ENCODE assay signal across 13 cellular contexts in genomic region chr2:219644801-219645480, GRCh38. TPM values are rescaled to one million over a fixed set of nuclear protein-coding genes. Genes with fewer than 3 reads are reported as not detected.
DNase-seq lines count a peak whose midpoint lies in the region; ATAC-seq and TF ChIP-seq lines count a peak whose summit lies in the region.
"Had no signal": no experiment of that assay in that cellular context is flagged by ENCODE, and none has a peak within 500 bp of the region (broad histone marks: within the 10 kb centered on the region; RNA-seq: fewer than 3 reads in every experiment).

No MANE protein-coding gene starts in this region.

- no peaks in the 10 kb centered on the region for H3K79me2 ChIP-seq in trophoblast cell (ENCODE audit: control insufficient read depth, insufficient read depth, low read length, poor library complexity)

- H3K4me1 Mint-ChIP-seq in activated T-helper 17 cell treated with anti-CD3 and anti-CD28 coated beads, Interleukin-2, amount 50 U/mL, for 72 hours, result no peaks in the 10 kb centered on the region

- H3K9me3 Mint-ChIP-seq in activated T-helper 17 cell treated with anti-CD3 and anti-CD28 coated beads, Interleukin-2, amount 50 U/mL, for 72 hours, result no peaks in the 10 kb centered on the region
- H3K9me3 Mint-ChIP-seq: CD4-positive, alpha-beta T cell; neural progenitor cell had no signal

- peak overlapping the region; percentile 25 for H2BK12ac ChIP-seq in trophoblast cell (ENCODE audit: low read length)

- H2AFZ ChIP-seq in trophoblast cell (ENCODE audit: insufficient read depth, low read length, poor library complexity), result no peak overlapping the region
- H2AFZ ChIP-seq: neural progenitor cell had no signal

- TF ChIP-seq POLR2A in heart left ventricle (IDR thresholded peaks at IDR 0.05) (peak in 1 of 2 donors; percentile 43), erythroblast (IDR thresholded peaks at IDR 0.05; ENCODE audit: low read length) (no peak)

- H3K4me1 ChIP-seq in HUES48 (ENCODE audit: control insufficient read depth, insufficient read depth, low read length), result peaks cover 15% of the 10 kb centered on the region
- H3K4me1 ChIP-seq in RWPE2 (ENCODE audit: insufficient read depth, poor library complexity, severe bottlenecking), result peaks cover 13% of the 10 kb centered on the region
- H3K4me1 ChIP-seq in heart left ventricle, result peaks cover 0 to 53% (median 37%) of the 10 kb centered on the region in 12 donors
- H3K4me1 ChIP-seq in trophoblast cell (ENCODE audit: control insufficient read depth in 1 of 2, insufficient read depth in 2 of 2, low read length in 2 of 2), result peaks cover 15 to 21% of the 10 kb centered on the region in 2 experiments

- H3K36me3 ChIP-seq in HUES48 (ENCODE audit: control insufficient read depth, insufficient read depth, low read length), result no peaks in the 10 kb centered on the region; the same call in 1 of the 2 replicates
- H3K36me3 ChIP-seq in RWPE2 (ENCODE audit: low read depth), result no peaks in the 10 kb centered on the region
- H3K36me3 ChIP-seq in heart left ventricle, result peaks cover 0 to 15% (median 0%) of the 10 kb centered on the region in 9 donors
- peaks cover 9 to 11% of the 10 kb centered on the region in 2 experiments for H3K36me3 ChIP-seq in trophoblast cell (ENCODE audit: control insufficient read depth in 1 of 2, insufficient read depth in 2 of 2, low read length in 2 of 2)
- H3K36me3 ChIP-seq: neural progenitor cell had no signal

- no peak overlapping the region for H4K8ac ChIP-seq in trophoblast cell (ENCODE audit: low read depth, low read length)

- no peak overlapping the region for H2BK120ac ChIP-seq in trophoblast cell (ENCODE audit: insufficient read depth, low read length, poor library complexity)

- DNase-seq in RWPE2 (ENCODE audit: low spot score), result no peak
- DNase-seq in heart left ventricle, result peak in 4 of 5 donors; percentile 74 to 88 (median 82)
- no peak for DNase-seq in trophoblast cell
- DNase-seq in erythroblast (lab: John Stamatoyannopoulos, UW), result no peak
- DNase-seq in cortex of kidney (lab: John Stamatoyannopoulos, UW), result no peak
- DNase-seq: activated effector memory CD4-positive, alpha-beta T cell treated with Interleukin-2 at 50 U/mL for 16 hours; CD4-positive, alpha-beta T cell; testis had no signal

- H3K4me3 ChIP-seq in HUES48 (ENCODE audit: low read depth, low read length), result no peak overlapping the region
- no peak overlapping the region for H3K4me3 ChIP-seq in RWPE2 (ENCODE audit: severe bottlenecking)
- peak overlapping the region in 1 of 12 donors; percentile 0 for H3K4me3 ChIP-seq in heart left ventricle
- H3K4me3 ChIP-seq in trophoblast cell (ENCODE audit: low read depth, low read length), result no peak overlapping the region
- H3K4me3 ChIP-seq: neural progenitor cell, testis had no signal

- H4K91ac ChIP-seq in trophoblast cell (ENCODE audit: low read depth, low read length), result peak overlapping the region; percentile 4

- H3K9me3 ChIP-seq in HUES48 (ENCODE audit: control insufficient read depth, insufficient read depth, low read length), result no peaks in the 10 kb centered on the region
- H3K9me3 ChIP-seq in RWPE2 (ENCODE audit: severe bottlenecking), result no peaks in the 10 kb centered on the region
- H3K9me3 ChIP-seq in heart left ventricle, result no peaks in the 10 kb centered on the region
- peaks cover 2% of the 10 kb centered on the region for H3K9me3 ChIP-seq in trophoblast cell (ENCODE audit: insufficient read depth, low read depth, low read length)
- H3K9me3 ChIP-seq: testis had no signal

- ATAC-seq in RWPE2 (ENCODE audit: low read depth) (no peak), heart left ventricle (peak; percentile 64 to 77 (median 73)), GM19023 (IDR thresholded peaks at IDR 0.05; ENCODE audit: unreplicated experiment) (no peak)
- no peak for ATAC-seq in activated T-helper 17 cell treated with anti-CD3 and anti-CD28 coated beads, Interleukin-2, amount 50 U/mL, for 72 hours (replicated peaks)

- H3K23ac ChIP-seq in trophoblast cell (ENCODE audit: low read length), result no peak overlapping the region

- no peak overlapping the region for H3K14ac ChIP-seq in trophoblast cell (ENCODE audit: low read length)

- H3K18ac ChIP-seq in trophoblast cell (ENCODE audit: low read length), result no peak overlapping the region

- no peak overlapping the region for H3K4me3 Mint-ChIP-seq in activated T-helper 17 cell treated with anti-CD3 and anti-CD28 coated beads, Interleukin-2, amount 50 U/mL, for 72 hours
- H3K4me3 Mint-ChIP-seq: CD4-positive, alpha-beta T cell; neural progenitor cell had no signal

- no peak overlapping the region for H3K27ac Mint-ChIP-seq in activated T-helper 17 cell treated with anti-CD3 and anti-CD28 coated beads, Interleukin-2, amount 50 U/mL, for 72 hours
- H3K27ac Mint-ChIP-seq: CD4-positive, alpha-beta T cell had no signal

- TF ChIP-seq CTCF in RWPE2 (IDR thresholded peaks at IDR 0.05; ENCODE audit: poor library complexity, severe bottlenecking), result no peak
- TF ChIP-seq CTCF in heart left ventricle (IDR thresholded peaks at IDR 0.05), result no peak

- H3K9ac ChIP-seq in HUES48 (ENCODE audit: low read depth, low read length), result no peak overlapping the region
- H3K9ac ChIP-seq in trophoblast cell (ENCODE audit: low read length), result no peak overlapping the region
- H3K9ac ChIP-seq: KMS-11, neural progenitor cell had no signal

- H3K27me3 ChIP-seq in HUES48 (ENCODE audit: control insufficient read depth, insufficient read depth, low read length) (peaks cover 6% of the 10 kb centered on the region), RWPE2 (ENCODE audit: insufficient read depth, poor library complexity, severe bottlenecking) (no peaks in the 10 kb centered on the region), heart left ventricle (peaks cover 0 to 2% (median 0%) of the 10 kb centered on the region in 9 donors), trophoblast cell (ENCODE audit: insufficient read depth, low read length) (no peaks in the 10 kb centered on the region)
- H3K27me3 ChIP-seq: testis had no signal

- H4K12ac ChIP-seq in trophoblast cell (ENCODE audit: low read depth, low read length), result no peak overlapping the region

- H3K4me2 ChIP-seq in trophoblast cell (ENCODE audit: low read length), result no peak overlapping the region
- H3K4me2 ChIP-seq: KMS-11 had no signal

- intact Hi-C loops in heart left ventricle (cut with DNase I), result loop anchor here in 9 of 10 donors (1.0 to 10.0 kb wide), 8 partner anchors 15 to 103 kb away; partner anchors contain the start of genes CHPF (in 4 of the 9), TMEM198 (in 4 of the 9) and STK11IP (in 1 of the 9)

- H3K4ac ChIP-seq in trophoblast cell (ENCODE audit: low read depth, low read length), result no peak overlapping the region

- H3K36me3 Mint-ChIP-seq in activated T-helper 17 cell treated with anti-CD3 and anti-CD28 coated beads, Interleukin-2, amount 50 U/mL, for 72 hours (ENCODE audit: low read depth), result no peaks in the 10 kb centered on the region
- H3K36me3 Mint-ChIP-seq: neural progenitor cell had no signal

- WGBS in heart left ventricle, 4 donors, result 28 to 45% (median 32%) methylated on average over 11 to 17 of the region's 17 CpGs
- no CpG with 5 or more reads among the region's 17 CpGs for WGBS in trophoblast cell (ENCODE audit: extremely low coverage, insufficient coverage, insufficient read length)

- H3K27ac ChIP-seq in HUES48 (ENCODE audit: low read depth, low read length) (peak overlapping the region; percentile 65), RWPE2 (ENCODE audit: poor library complexity, severe bottlenecking) (peak overlapping the region; percentile 56), heart left ventricle (peak overlapping the region; percentile 74 to 99 (median 88)), trophoblast cell (ENCODE audit: low read depth, low read length) (no peak overlapping the region)
- H3K27ac ChIP-seq: KMS-11, neural progenitor cell had no signal

- H3K79me1 ChIP-seq in trophoblast cell (ENCODE audit: low read length), result peaks cover 17% of the 10 kb centered on the region

- H2AK5ac ChIP-seq in trophoblast cell (ENCODE audit: low read length), result peak overlapping the region; percentile 20

- H3K27me3 Mint-ChIP-seq in activated T-helper 17 cell treated with anti-CD3 and anti-CD28 coated beads, Interleukin-2, amount 50 U/mL, for 72 hours, result peaks cover 17% of the 10 kb centered on the region

- H2BK5ac ChIP-seq in trophoblast cell (ENCODE audit: low read depth, low read length, poor library complexity), result no peak overlapping the region

RNA-seq across cellular contexts. Expression of gene SLC4A3, which starts 17.5 kb away (rescaled TPM):
- 100 to 1,000 TPM; 249 to 507 (median 428) TPM for total RNA-seq in heart left ventricle
- polyA plus RNA-seq in heart left ventricle, result 100 to 1,000 TPM; 236 to 250 TPM
- polyA plus RNA-seq in trophoblast cell (2013), result 8.9 and 9.4 TPM in 2 replicates
- not detected for total RNA-seq in activated T-helper 17 cell treated with anti-CD3 and anti-CD28 coated beads, Interleukin-2, amount 50 U/mL, for 72 hours

RNA-seq across cellular contexts. Expression of gene STK11IP, which starts 47.3 kb away (rescaled TPM):
- total RNA-seq in heart left ventricle, result 10 to 100 TPM in 7 of 9 donors, 1 to 10 TPM in 2; 7.3 to 24.1 (median 13.9) TPM
- polyA plus RNA-seq in heart left ventricle, result 10 to 100 TPM; 14.9 to 15.6 TPM
- 19.1 and 19.7 TPM in 2 replicates for polyA plus RNA-seq in trophoblast cell (2013)
- 10 to 100 TPM; 28.4 to 31.4 TPM for total RNA-seq in activated T-helper 17 cell treated with anti-CD3 and anti-CD28 coated beads, Interleukin-2, amount 50 U/mL, for 72 hours

Comparison
In these comparisons a context has a peak if more than half of its experiments do, and no peak if none do; other contexts are left out.
1. ATAC-seq: peak in heart left ventricle (4 of 4); none in RWPE2 (single experiment), GM19023 (single experiment) and activated T-helper 17 cell treated with anti-CD3 and anti-CD28 coated beads, Interleukin-2, amount 50 U/mL, for 72 hours (single experiment).
2. DNase-seq: peak in heart left ventricle (4 of 5); none in RWPE2 (single experiment), trophoblast cell (0 of 2), erythroblast (0 of 2) and cortex of kidney (single experiment).
3. RNA of gene SLC4A3, which starts 17.5 kb away (total RNA-seq): 249 to 507 TPM in heart left ventricle; not detected in activated T-helper 17 cell treated with anti-CD3 and anti-CD28 coated beads, Interleukin-2, amount 50 U/mL, for 72 hours; every median in the first group is over 100 times any median in the second.